ENCODE assay signal across 20 cellular contexts in genomic region chr5:13524931-13525330, GRCh38.
A peak's percentile ranks its signal among the peaks of the same experiment; 100 is the strongest.
DNase-seq lines count a peak whose midpoint lies in the region; ATAC-seq, FAIRE-seq and TF ChIP-seq lines count a peak whose summit lies in the region.
"Had no signal": no experiment of that assay in that cellular context is flagged by ENCODE, and none has a peak within 500 bp of the region (broad histone marks: within the 10 kb centered on the region; RNA-seq: fewer than 3 reads in every experiment).

No MANE protein-coding gene starts in this region.

- no peak overlapping the region for H3K4me3 Mint-ChIP-seq in progenitor cell of endocrine pancreas (ENCODE audit: low read depth)
- no peak overlapping the region for H3K4me3 Mint-ChIP-seq in activated CD4-positive, alpha-beta memory T cell treated with anti-CD3 and anti-CD28 coated beads for 36 hours
- H3K4me3 Mint-ChIP-seq: CD4-positive, CD25-positive, alpha-beta regulatory T cell; H9; IgD-negative memory B cell had no signal

- FAIRE-seq in GM19239 (lab: Jason Lieb, UNC): no peak
- FAIRE-seq: A204.1, GM12892, GM18507, H1 had no signal

- peak; percentile 15 for DNase-seq in HuH-7 (ENCODE audit: low spot score)
- no peak for DNase-seq in left lobe of liver (ENCODE audit: low spot score)
- no peak for DNase-seq in progenitor cell of endocrine pancreas (ENCODE audit: low spot score, unreplicated experiment)
- DNase-seq in activated CD4-positive, alpha-beta memory T cell treated with anti-CD3 and anti-CD28 coated beads for 36 hours: no peak
- DNase-seq in GM19239 (ENCODE audit: insufficient read length, low spot score): no peak
- DNase-seq: ACHN; BE2C; C1 segment of cervical spinal cord; CD4-positive, CD25-positive, alpha-beta regulatory T cell; DMS153; DMS79; GDM1; H9; KBM-7 had no signal

- CTCF ChIA-PET in activated CD4-positive, alpha-beta memory T cell treated with anti-CD3 and anti-CD28 coated beads for 36 hours (lab: Charles Lee): no interaction called here

- no peaks in the 10 kb centered on the region for H3K36me3 Mint-ChIP-seq in progenitor cell of endocrine pancreas (ENCODE audit: insufficient read depth)
- H3K36me3 Mint-ChIP-seq in activated CD4-positive, alpha-beta memory T cell treated with anti-CD3 and anti-CD28 coated beads for 36 hours: no peaks in the 10 kb centered on the region
- H3K36me3 Mint-ChIP-seq: CD4-positive, CD25-positive, alpha-beta regulatory T cell; IgD-negative memory B cell had no signal

- TF ChIP-seq CTCF in progenitor cell of endocrine pancreas (IDR thresholded peaks at IDR 0.05; ENCODE audit: unreplicated experiment): no peak

- no peaks in the 10 kb centered on the region for H3K9me3 Mint-ChIP-seq in progenitor cell of endocrine pancreas (ENCODE audit: low read depth)
- peaks cover 4% of the 10 kb centered on the region for H3K9me3 Mint-ChIP-seq in activated CD4-positive, alpha-beta memory T cell treated with anti-CD3 and anti-CD28 coated beads for 36 hours
- H3K9me3 Mint-ChIP-seq: H9 had no signal

- POLR2A ChIA-PET in activated CD4-positive, alpha-beta memory T cell treated with anti-CD3 and anti-CD28 coated beads for 36 hours (lab: Charles Lee): no interaction called here

- peaks cover 31% of the 10 kb centered on the region for H3K4me1 Mint-ChIP-seq in progenitor cell of endocrine pancreas (ENCODE audit: low read depth)
- no peaks in the 10 kb centered on the region for H3K4me1 Mint-ChIP-seq in activated CD4-positive, alpha-beta memory T cell treated with anti-CD3 and anti-CD28 coated beads for 36 hours (ENCODE audit: low read depth)
- H3K4me1 Mint-ChIP-seq: CD4-positive, CD25-positive, alpha-beta regulatory T cell; IgD-negative memory B cell had no signal

- H3K27ac Mint-ChIP-seq in progenitor cell of endocrine pancreas: peak overlapping the region; percentile 39
- H3K27ac Mint-ChIP-seq in activated CD4-positive, alpha-beta memory T cell treated with anti-CD3 and anti-CD28 coated beads for 36 hours: no peak overlapping the region
- H3K27ac Mint-ChIP-seq: CD4-positive, CD25-positive, alpha-beta regulatory T cell; H9; IgD-negative memory B cell had no signal

- peak; percentile 53 for ATAC-seq in left lobe of liver
- ATAC-seq in HG02798 (IDR thresholded peaks at IDR 0.05; ENCODE audit: poor library complexity, unreplicated experiment): no peak

- intact Hi-C loops in activated CD4-positive, alpha-beta memory T cell treated with anti-CD3 and anti-CD28 coated beads for 36 hours (cut with micrococcal nuclease): no loop called here

- H3K27me3 Mint-ChIP-seq in progenitor cell of endocrine pancreas: no peaks in the 10 kb centered on the region
- H3K27me3 Mint-ChIP-seq in activated CD4-positive, alpha-beta memory T cell treated with anti-CD3 and anti-CD28 coated beads for 36 hours: no peaks in the 10 kb centered on the region
- H3K27me3 Mint-ChIP-seq: CD4-positive, CD25-positive, alpha-beta regulatory T cell; IgD-negative memory B cell had no signal
